30 cellular contexts compared by ENCODE assay signal in genomic region chr2:102850888-102851287, GRCh38.
"Had no signal": no experiment of that assay in that cellular context is flagged by ENCODE, and none has a peak within 500 bp of the region (broad histone marks: within the 10 kb centered on the region; RNA-seq: fewer than 3 reads in every experiment).

No MANE protein-coding gene starts in this region.

- H2AFZ ChIP-seq: PC-9 had no signal

- H3K4me1 ChIP-seq: SJCRH30 had no signal

- DNase-seq: Kasumi-1, MG63, NCI-H1048, NCI-H1092 treated with DMSO at 0.1 percent for 48 hours, NCI-H1105 treated with DMSO at 0.1 percent for 48 hours, NCI-H1417, NCI-H1436, NCI-H146, NCI-H1694, NCI-H187, NCI-H1930, NCI-H2029 treated with DMSO at 0.1 percent for 48 hours, NCI-H2081 treated with DMSO at 0.1 percent for 48 hours, NCI-H2107, NCI-H2171, NCI-H226, NCI-H446 treated with DMSO at 0.1 percent for 48 hours, NCI-H510A, NCI-H524 treated with DMSO at 0.1 percent for 48 hours, NCI-H526 treated with DMSO at 0.1 percent for 48 hours, NCI-H774, PC-9, SHP77, SIG-M5, SJCRH30 had no signal

- H3K4me2 ChIP-seq: PC-9 had no signal

- ATAC-seq: Panc1, Right ventricle myocardium inferior, SK-N-SH treated with all-trans-retinoic acid at 6 μM for 48 hours had no signal

- H3K27ac ChIP-seq: PC-9, RWPE1, SJCRH30, SK-N-MC had no signal

- H3K4me3 ChIP-seq: MG63, PC-9, SJCRH30, SK-N-MC had no signal

- H3K36me3 ChIP-seq: MG63, SJCRH30 had no signal

- H3K27me3 ChIP-seq: MG63, SJCRH30 had no signal

- H3K9me3 ChIP-seq: MG63, SJCRH30 had no signal
